In genomic region chr2:28326469-28326805, GRCh38 we compare ENCODE assay signal across 24 cellular contexts.
DNase-seq lines count a peak whose midpoint lies in the region; ATAC-seq, FAIRE-seq and TF ChIP-seq lines count a peak whose summit lies in the region.
"Had no signal": no experiment of that assay in that cellular context is flagged by ENCODE, and none has a peak within 500 bp of the region (broad histone marks: within the 10 kb centered on the region; RNA-seq: fewer than 3 reads in every experiment).

No MANE protein-coding gene starts in this region.

- no peak overlapping the region for H3K4me3 Mint-ChIP-seq in activated CD8-positive, alpha-beta memory T cell treated with anti-CD3 and anti-CD28 coated beads, Interleukin-2, amount 10 ng/mL, durations not matched to agents 7 days and 5 days
- no peak overlapping the region for H3K4me3 Mint-ChIP-seq in astrocyte (ENCODE audit: unreplicated experiment)
- H3K4me3 Mint-ChIP-seq: memory B cell; T-helper 1 cell treated with Interleukin-12 subunit alpha and Interleukin-12 subunit beta and Interleukin-4 antibody, amounts not matched to agents 30 μg/mL and 1 μg/mL, for 36 hours had no signal

- H3K9me3 ChIP-seq in astrocyte (ENCODE audit: insufficient read depth, low read depth, low read length) = no peaks in the 10 kb centered on the region
- no peaks in the 10 kb centered on the region for H3K9me3 ChIP-seq in upper lobe of right lung
- H3K9me3 ChIP-seq: breast epithelium, heart left ventricle, ovary, Peyer's patch had no signal

- no peak for ATAC-seq in activated CD8-positive, alpha-beta memory T cell treated with anti-CD3 and anti-CD28 coated beads, Interleukin-2, amount 10 ng/mL, durations not matched to agents 7 days and 5 days
- ATAC-seq in upper lobe of right lung (peak; percentile 20), GM21619 (IDR thresholded peaks at IDR 0.05; ENCODE audit: unreplicated experiment) (no peak)

- no peak for FAIRE-seq in astrocyte (lab: Jason Lieb, UNC)
- FAIRE-seq: urothelium cell line had no signal

- H3K27me3 ChIP-seq in astrocyte (ENCODE audit: insufficient read depth, low read length) (no peaks in the 10 kb centered on the region), upper lobe of right lung (no peaks in the 10 kb centered on the region)
- H3K27me3 ChIP-seq: BLaER1 treated with 17β-estradiol and CSF1 and Interleukin-3, amounts not matched to agents 10 nM and 100 nM; breast epithelium; heart left ventricle; ovary; Peyer's patch; SJCRH30 had no signal

- H4K20me1 ChIP-seq in astrocyte (ENCODE audit: insufficient read depth, low read length) = no peaks in the 10 kb centered on the region
- H4K20me1 ChIP-seq: BLaER1 treated with 17β-estradiol and CSF1 and Interleukin-3, amounts not matched to agents 10 nM and 100 nM had no signal

- no peak overlapping the region for H2AFZ ChIP-seq in astrocyte (ENCODE audit: low read depth, low read length)

- H3K27ac Mint-ChIP-seq in activated CD8-positive, alpha-beta memory T cell treated with anti-CD3 and anti-CD28 coated beads, Interleukin-2, amount 10 ng/mL, durations not matched to agents 7 days and 5 days = no peak overlapping the region
- H3K27ac Mint-ChIP-seq in astrocyte (ENCODE audit: unreplicated experiment) = no peak overlapping the region
- H3K27ac Mint-ChIP-seq: memory B cell; T-helper 1 cell treated with Interleukin-12 subunit alpha and Interleukin-12 subunit beta and Interleukin-4 antibody, amounts not matched to agents 30 μg/mL and 1 μg/mL, for 36 hours had no signal

- no peaks in the 10 kb centered on the region for H3K79me2 ChIP-seq in astrocyte (ENCODE audit: insufficient read depth, low read length)

- intact Hi-C loops in upper lobe of right lung (cut with DNase I) = no loop called here

- H3K27ac ChIP-seq in astrocyte (ENCODE audit: low read depth, low read length) (no peak overlapping the region), upper lobe of right lung (no peak overlapping the region)
- H3K27ac ChIP-seq: BLaER1 treated with 17β-estradiol and CSF1 and Interleukin-3, amounts not matched to agents 10 nM and 100 nM; KMS-11; SJCRH30 had no signal

- peaks cover 13% of the 10 kb centered on the region for H3K36me3 Mint-ChIP-seq in activated CD8-positive, alpha-beta memory T cell treated with anti-CD3 and anti-CD28 coated beads, Interleukin-2, amount 10 ng/mL, durations not matched to agents 7 days and 5 days
- peaks cover 10% of the 10 kb centered on the region for H3K36me3 Mint-ChIP-seq in astrocyte (ENCODE audit: low read depth, unreplicated experiment)

- peak; percentile 35 for DNase-seq in activated CD8-positive, alpha-beta memory T cell treated with anti-CD3 and anti-CD28 coated beads, Interleukin-2, amount 10 ng/mL, durations not matched to agents 7 days and 5 days
- DNase-seq in activated CD8-positive, alpha-beta memory T cell treated with anti-CD3 and anti-CD28 coated beads, Interleukin-2, amount 50 U/mL, for 48 hours = no peak
- DNase-seq in astrocyte (ENCODE audit: low read depth) (no peak), mesenteric fat pad (ENCODE audit: low spot score) (peak; percentile 74), upper lobe of right lung (no peak), NCI-H526 treated with DMSO at 0.1 percent for 48 hours (lab: John Stamatoyannopoulos, UW) (no peak), GM20000 (ENCODE audit: low spot score) (no peak)
- DNase-seq: activated gamma-delta T cell, cortex of kidney, HCEC 1CT, heart left ventricle, left cardiac atrium, NCI-H1930, NCI-H226, Peyer's patch, SJCRH30 had no signal

- H3K4me3 ChIP-seq in astrocyte (ENCODE audit: insufficient read depth, low read depth, low read length) = no peak overlapping the region
- H3K4me3 ChIP-seq in upper lobe of right lung = no peak overlapping the region
- H3K4me3 ChIP-seq: BLaER1 treated with 17β-estradiol and CSF1 and Interleukin-3, amounts not matched to agents 10 nM and 100 nM; breast epithelium; heart left ventricle; ovary; Peyer's patch; SJCRH30 had no signal

- peaks cover 29% of the 10 kb centered on the region for H3K4me1 Mint-ChIP-seq in activated CD8-positive, alpha-beta memory T cell treated with anti-CD3 and anti-CD28 coated beads, Interleukin-2, amount 10 ng/mL, durations not matched to agents 7 days and 5 days
- peaks cover 29% of the 10 kb centered on the region for H3K4me1 Mint-ChIP-seq in astrocyte (ENCODE audit: low read depth, unreplicated experiment)
- H3K4me1 Mint-ChIP-seq: memory B cell had no signal

- TF ChIP-seq CTCF in astrocyte (IDR thresholded peaks at IDR 0.05; ENCODE audit: insufficient read depth, low read depth, low read length) = no peak
- no peak for TF ChIP-seq CTCF in upper lobe of right lung (IDR thresholded peaks at IDR 0.05)
- no peak for TF ChIP-seq CTCF in GM20000 (IDR thresholded peaks at IDR 0.05; ENCODE audit: extremely low read depth, missing control alignments)

- H3K36me3 ChIP-seq in astrocyte (ENCODE audit: insufficient read depth, low read length) (no peaks in the 10 kb centered on the region), upper lobe of right lung (no peaks in the 10 kb centered on the region)
- H3K36me3 ChIP-seq: breast epithelium, heart left ventricle, ovary, Peyer's patch, SJCRH30 had no signal

- H3K4me1 ChIP-seq in astrocyte (ENCODE audit: insufficient read depth, low read length) = peaks cover 20% of the 10 kb centered on the region
- peaks cover 20% of the 10 kb centered on the region for H3K4me1 ChIP-seq in upper lobe of right lung
- H3K4me1 ChIP-seq: Peyer's patch had no signal

- H3K9me3 Mint-ChIP-seq in activated CD8-positive, alpha-beta memory T cell treated with anti-CD3 and anti-CD28 coated beads, Interleukin-2, amount 10 ng/mL, durations not matched to agents 7 days and 5 days (ENCODE audit: low read depth) = no peaks in the 10 kb centered on the region
- H3K9me3 Mint-ChIP-seq in astrocyte (ENCODE audit: unreplicated experiment) = no peaks in the 10 kb centered on the region
- H3K9me3 Mint-ChIP-seq: memory B cell; T-helper 1 cell treated with Interleukin-12 subunit alpha and Interleukin-12 subunit beta and Interleukin-4 antibody, amounts not matched to agents 30 μg/mL and 1 μg/mL, for 36 hours had no signal

- CTCF ChIA-PET in activated CD8-positive, alpha-beta memory T cell treated with anti-CD3 and anti-CD28 coated beads, Interleukin-2, amount 10 ng/mL, durations not matched to agents 7 days and 5 days (lab: Charles Lee) = no interaction called here

- H3K4me2 ChIP-seq in astrocyte (ENCODE audit: low read length) = peak overlapping the region; percentile 17
- H3K4me2 ChIP-seq: KMS-11 had no signal

- no peaks in the 10 kb centered on the region for H3K27me3 Mint-ChIP-seq in activated CD8-positive, alpha-beta memory T cell treated with anti-CD3 and anti-CD28 coated beads, Interleukin-2, amount 10 ng/mL, durations not matched to agents 7 days and 5 days
- H3K27me3 Mint-ChIP-seq in astrocyte (ENCODE audit: low read depth, unreplicated experiment) = no peaks in the 10 kb centered on the region
- H3K27me3 Mint-ChIP-seq: memory B cell had no signal

- no peak overlapping the region for H3K9ac ChIP-seq in astrocyte (ENCODE audit: low read length)
- H3K9ac ChIP-seq: BLaER1 treated with 17β-estradiol and CSF1 and Interleukin-3, amounts not matched to agents 10 nM and 100 nM; KMS-11 had no signal

Comparison
In these comparisons a context has a peak if more than half of its experiments do, and no peak if none do; other contexts are left out.
1. DNase-seq: peak in activated CD8-positive, alpha-beta memory T cell treated with anti-CD3 and anti-CD28 coated beads, Interleukin-2, amount 10 ng/mL, durations not matched to agents 7 days and 5 days (single experiment) and mesenteric fat pad (single experiment); none in activated CD8-positive, alpha-beta memory T cell treated with anti-CD3 and anti-CD28 coated beads, Interleukin-2, amount 50 U/mL, for 48 hours (single experiment), astrocyte (single experiment), upper lobe of right lung (single experiment), NCI-H526 treated with DMSO at 0.1 percent for 48 hours (single experiment) and GM20000 (single experiment).